Comparison of ENCODE assay signal across 16 cellular contexts in the genomic region with DNA sequence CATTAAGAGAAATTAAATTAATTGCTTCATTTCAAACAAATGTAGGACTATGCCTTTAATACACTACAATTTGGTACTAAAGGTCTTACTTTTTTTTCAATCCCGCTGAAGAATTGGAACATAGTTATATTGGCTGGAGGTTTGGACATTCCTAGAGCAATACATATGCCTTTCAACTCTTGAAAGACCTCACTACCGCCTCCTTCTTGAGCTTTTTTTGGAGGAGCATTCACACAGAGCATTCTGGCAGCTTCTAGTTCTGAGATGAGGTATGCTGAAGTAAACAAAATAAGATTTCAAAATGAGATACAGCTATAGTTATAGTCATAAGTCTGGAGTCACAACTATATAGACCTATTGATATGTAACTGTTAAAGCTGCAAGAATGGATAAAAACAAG.
"Had no signal": no experiment of that assay in that cellular context is flagged by ENCODE, and none has a peak within 500 bp of the region (broad histone marks: within the 10 kb centered on the region; RNA-seq: fewer than 3 reads in every experiment).

No MANE protein-coding gene starts in this region.

- H3K9me3 ChIP-seq: colonic mucosa, mucosa of descending colon, sigmoid colon had no signal

- H3K27ac ChIP-seq: cardiac muscle cell, colonic mucosa, foreskin keratinocyte had no signal

- H3K4me1 ChIP-seq: colonic mucosa, foreskin keratinocyte had no signal

- H3K27ac Mint-ChIP-seq: activated CD8-positive, alpha-beta memory T cell treated with anti-CD3 and anti-CD28 coated beads, Interleukin-2, amount 10 ng/mL, durations not matched to agents 7 days and 5 days; activated naive CD8-positive, alpha-beta T cell treated with anti-CD3 and anti-CD28 coated beads, Interleukin-2, amount 50 U/mL, for 24 hours; natural killer cell treated with Interleukin-12 subunit alpha and Interleukin-12 subunit beta and Interleukin-15 and Interleukin-18, amount 100 ng/mL, for 72 hours had no signal

- H3K4me3 ChIP-seq: cardiac muscle cell, colonic mucosa, lung, mucosa of descending colon, sigmoid colon had no signal

- H3K27me3 ChIP-seq: cardiac muscle cell, colonic mucosa, foreskin keratinocyte, sigmoid colon had no signal

- H3K36me3 ChIP-seq: colonic mucosa had no signal

- H3K4me3 Mint-ChIP-seq: activated CD8-positive, alpha-beta memory T cell treated with anti-CD3 and anti-CD28 coated beads, Interleukin-2, amount 10 ng/mL, durations not matched to agents 7 days and 5 days; activated naive CD8-positive, alpha-beta T cell treated with anti-CD3 and anti-CD28 coated beads, Interleukin-2, amount 50 U/mL, for 24 hours; natural killer cell treated with Interleukin-12 subunit alpha and Interleukin-12 subunit beta and Interleukin-15 and Interleukin-18, amount 100 ng/mL, for 72 hours had no signal

- DNase-seq: activated CD4-positive, alpha-beta T cell treated with anti-CD3 and anti-CD28 coated beads, Interleukin-2, amount 50 U/mL, for 48 hours; activated CD8-positive, alpha-beta memory T cell treated with anti-CD3 and anti-CD28 coated beads, Interleukin-2, amount 10 ng/mL, durations not matched to agents 7 days and 5 days; activated naive CD8-positive, alpha-beta T cell treated with anti-CD3 and anti-CD28 coated beads, Interleukin-2, amount 50 U/mL, for 24 hours; colonic mucosa; effector CD4-positive, alpha-beta T cell; foreskin keratinocyte; head of caudate nucleus; left colon; mucosa of descending colon; occipital lobe; sigmoid colon; stimulated activated CD4-positive, alpha-beta T cell treated with anti-CD3 and anti-CD28 coated beads, Interleukin-2, amount 100 ng/mL, for 48 hours; stimulated activated naive CD4-positive, alpha-beta T cell treated with Interleukin-2 at 50 U/mL for 16 hours had no signal

- H3K27me3 Mint-ChIP-seq: activated CD8-positive, alpha-beta memory T cell treated with anti-CD3 and anti-CD28 coated beads, Interleukin-2, amount 10 ng/mL, durations not matched to agents 7 days and 5 days; activated naive CD8-positive, alpha-beta T cell treated with anti-CD3 and anti-CD28 coated beads, Interleukin-2, amount 50 U/mL, for 24 hours; natural killer cell treated with Interleukin-12 subunit alpha and Interleukin-12 subunit beta and Interleukin-15 and Interleukin-18, amount 100 ng/mL, for 72 hours had no signal

- H3K9me3 Mint-ChIP-seq: activated naive CD8-positive, alpha-beta T cell treated with anti-CD3 and anti-CD28 coated beads, Interleukin-2, amount 50 U/mL, for 24 hours; natural killer cell treated with Interleukin-12 subunit alpha and Interleukin-12 subunit beta and Interleukin-15 and Interleukin-18, amount 100 ng/mL, for 72 hours had no signal
